8 cellular contexts compared by ENCODE assay signal in the genomic region with DNA sequence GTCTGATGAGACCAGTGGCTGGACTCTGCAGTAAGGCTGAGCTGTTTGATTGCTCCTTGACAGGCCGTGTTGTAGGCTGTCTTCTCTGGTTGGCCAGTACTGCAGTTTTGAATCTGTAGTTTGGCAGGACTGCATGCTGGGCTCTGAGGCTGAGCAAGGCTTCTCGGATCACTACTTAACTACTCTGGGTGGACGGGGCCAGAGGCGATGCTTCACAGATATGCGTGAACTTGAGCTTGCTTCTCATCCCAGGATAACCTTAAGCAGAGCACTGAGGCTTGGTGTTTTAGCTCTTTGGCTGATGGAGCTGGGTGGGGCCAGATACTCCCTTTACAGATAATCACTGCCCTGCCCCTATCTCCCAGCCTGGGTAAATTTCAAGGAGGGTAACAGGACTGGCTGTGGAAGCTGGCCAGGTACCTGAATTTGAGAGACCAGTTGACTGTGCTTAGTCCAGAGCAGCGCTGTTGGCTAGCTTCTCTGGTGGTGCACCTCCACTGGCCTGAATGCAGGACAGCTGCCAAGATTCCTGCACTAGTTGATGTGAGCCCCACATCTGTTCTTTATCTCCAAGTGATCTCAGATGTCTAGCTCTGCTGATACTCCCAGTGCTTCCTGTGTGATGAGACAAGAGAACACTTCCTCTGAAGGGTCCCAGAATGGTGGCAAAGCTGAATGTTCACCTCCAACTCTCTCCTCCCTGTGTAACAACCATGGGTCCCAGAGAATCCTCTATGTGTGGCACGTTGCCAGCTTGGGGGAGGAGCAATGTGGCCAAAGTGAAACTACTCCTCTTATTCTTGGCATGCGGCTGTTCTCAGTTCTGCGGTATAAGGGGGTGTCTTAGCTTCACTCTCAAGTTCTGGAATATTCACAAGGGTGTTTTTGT. TPM values are rescaled to one million over a fixed set of nuclear protein-coding genes. Genes with fewer than 3 reads are reported as not detected.
DNase-seq lines count a peak whose midpoint lies in the region; ATAC-seq and TF ChIP-seq lines count a peak whose summit lies in the region.

No MANE protein-coding gene starts in this region.

- peaks cover 2% of the 10 kb centered on the region for H3K36me3 Mint-ChIP-seq in mesothelial cell of epicardium
- H3K36me3 Mint-ChIP-seq in stimulated activated memory B cell treated with anti-CD40 and anti-IgM and Interleukin-4, amounts not matched to agents 10 μg/mL and 1 μg/mL and 100 μg/mL, for 72 hours, result peaks cover 19% of the 10 kb centered on the region

- peak overlapping the region; percentile 58 for H3K4me3 Mint-ChIP-seq in mesothelial cell of epicardium
- H3K4me3 Mint-ChIP-seq in stimulated activated memory B cell treated with anti-CD40 and anti-IgM and Interleukin-4, amounts not matched to agents 10 μg/mL and 1 μg/mL and 100 μg/mL, for 72 hours, result peak overlapping the region; percentile 22

- ATAC-seq in stimulated activated memory B cell treated with anti-CD40 and anti-IgM and Interleukin-4, amounts not matched to agents 10 μg/mL and 1 μg/mL and 100 μg/mL, for 72 hours, result peak; percentile 55

- H3K27ac Mint-ChIP-seq in mesothelial cell of epicardium, result peak overlapping the region; percentile 95
- H3K27ac Mint-ChIP-seq in stimulated activated memory B cell treated with anti-CD40 and anti-IgM and Interleukin-4, amounts not matched to agents 10 μg/mL and 1 μg/mL and 100 μg/mL, for 72 hours, result peak overlapping the region; percentile 62

- DNase-seq in ELF-1 (ENCODE audit: low read depth, low spot score) (peak; percentile 34), HUDEP-2 (lab: John Stamatoyannopoulos, UW; ENCODE audit: unreplicated experiment in 76 of 76) (peak in 61 of 76 experiments; percentile 2 to 70 (median 39)), dedifferentiated amniotic fluid mesenchymal stem cell (ENCODE audit: extremely low spot score) (peak; percentile 51), mesothelial cell of epicardium (ENCODE audit: low spot score in 2 of 2, unreplicated experiment in 2 of 2) (peak; percentile 34 to 71), NCI-H2171 (lab: John Stamatoyannopoulos, UW) (no peak), NCI-H2107 (lab: John Stamatoyannopoulos, UW) (no peak)
- peak; percentile 37 for DNase-seq in activated CD4-positive, alpha-beta T cell treated with anti-CD3 and anti-CD28 coated beads for 1 hour

- TF ChIP-seq CTCF in mesothelial cell of epicardium (IDR thresholded peaks at IDR 0.05; ENCODE audit: unreplicated experiment), result no peak

- H3K4me1 Mint-ChIP-seq in mesothelial cell of epicardium, result peaks cover 14% of the 10 kb centered on the region
- peaks cover 37% of the 10 kb centered on the region for H3K4me1 Mint-ChIP-seq in stimulated activated memory B cell treated with anti-CD40 and anti-IgM and Interleukin-4, amounts not matched to agents 10 μg/mL and 1 μg/mL and 100 μg/mL, for 72 hours

- H3K9me3 Mint-ChIP-seq in mesothelial cell of epicardium, result peaks cover 37% of the 10 kb centered on the region
- H3K9me3 Mint-ChIP-seq in stimulated activated memory B cell treated with anti-CD40 and anti-IgM and Interleukin-4, amounts not matched to agents 10 μg/mL and 1 μg/mL and 100 μg/mL, for 72 hours, result peaks cover 4% of the 10 kb centered on the region

- no peaks in the 10 kb centered on the region for H3K27me3 Mint-ChIP-seq in mesothelial cell of epicardium (ENCODE audit: low read depth)
- H3K27me3 Mint-ChIP-seq in stimulated activated memory B cell treated with anti-CD40 and anti-IgM and Interleukin-4, amounts not matched to agents 10 μg/mL and 1 μg/mL and 100 μg/mL, for 72 hours, result no peaks in the 10 kb centered on the region

RNA-seq across cellular contexts. Expression of a gene that starts 37.9 kb away (rescaled TPM):
- total RNA-seq in mesothelial cell of epicardium, result 12.1 to 14.5 TPM (median 13.4 TPM) in 3 replicates

Comparison
In these comparisons a context has a peak if more than half of its experiments do, and no peak if none do; other contexts are left out.
1. DNase-seq: peak in ELF-1 (single experiment), HUDEP-2 (61 of 76), activated CD4-positive, alpha-beta T cell treated with anti-CD3 and anti-CD28 coated beads for 1 hour (single experiment), dedifferentiated amniotic fluid mesenchymal stem cell (single experiment) and mesothelial cell of epicardium (2 of 2); none in NCI-H2171 (single experiment) and NCI-H2107 (single experiment).